Comparison of ENCODE assay signal across 8 cellular contexts in genomic region chr9:134641173-134641985, GRCh38. TPM values are rescaled to one million over a fixed set of nuclear protein-coding genes. Genes with fewer than 3 reads are reported as not detected.
DNase-seq lines count a peak whose midpoint lies in the region; ATAC-seq, FAIRE-seq and TF ChIP-seq lines count a peak whose summit lies in the region.

Gene COL5A1, plus strand, starts transcription at chr9:134641803. Its CDS starts 385 bp downstream, at chr9:134642188.

- no peak within 1 kb of the TSS for H2AFZ ChIP-seq in neural cell (ENCODE audit: low read depth, low read length)

- H3K27ac ChIP-seq in gastroesophageal sphincter: peak within 1 kb of the TSS; percentile 90 to 100 (median 98)
- H3K27ac ChIP-seq in neural cell (ENCODE audit: low read length): no peak within 1 kb of the TSS

- H3K4me1 ChIP-seq in gastroesophageal sphincter: peaks cover 4 to 51% (median 23%) of the 10 kb centered on the region in 3 donors

- FAIRE-seq in D721Med (lab: Jason Lieb, UNC): no peak

- peak; percentile 93 to 94 for TF ChIP-seq POLR2A in gastroesophageal sphincter (IDR thresholded peaks at IDR 0.05)

- H4K20me1 ChIP-seq in neural cell (ENCODE audit: insufficient read depth): no peaks in the 10 kb centered on the region

- H3K27me3 ChIP-seq in gastroesophageal sphincter: no peaks in the 10 kb centered on the region
- H3K27me3 ChIP-seq in neural cell (ENCODE audit: insufficient read depth, low read depth, low read length): peaks cover 30% of the 10 kb centered on the region

- no peaks in the 10 kb centered on the region for H3K79me2 ChIP-seq in neural cell (replicated peaks; ENCODE audit: insufficient read depth, low read length)

- H3F3A ChIP-seq in neural cell (ENCODE audit: insufficient read depth, low read length, poor library complexity, severe bottlenecking): no peaks in the 10 kb centered on the region

- H3K4me1 Mint-ChIP-seq in stimulated activated naive CD8-positive, alpha-beta T cell treated with anti-CD3 and anti-CD28 coated beads, Interleukin-15, Interleukin-2, amounts not matched to agents 100 ng/mL and 50 ng/mL, for 24 hours (ENCODE audit: low read depth): no peaks in the 10 kb centered on the region

- no peaks in the 10 kb centered on the region for H3K36me3 Mint-ChIP-seq in stimulated activated naive CD8-positive, alpha-beta T cell treated with anti-CD3 and anti-CD28 coated beads, Interleukin-15, Interleukin-2, amounts not matched to agents 100 ng/mL and 50 ng/mL, for 24 hours (ENCODE audit: low read depth)

- H3K4me3 Mint-ChIP-seq in stimulated activated naive CD8-positive, alpha-beta T cell treated with anti-CD3 and anti-CD28 coated beads, Interleukin-15, Interleukin-2, amounts not matched to agents 100 ng/mL and 50 ng/mL, for 24 hours: peak within 1 kb of the TSS; percentile 43

- H3K27ac Mint-ChIP-seq in stimulated activated naive CD8-positive, alpha-beta T cell treated with anti-CD3 and anti-CD28 coated beads, Interleukin-15, Interleukin-2, amounts not matched to agents 100 ng/mL and 50 ng/mL, for 24 hours: no peak within 1 kb of the TSS

- H3K36me3 ChIP-seq in gastroesophageal sphincter (no peaks in the 10 kb centered on the region), neural cell (ENCODE audit: insufficient read depth, low read length) (no peaks in the 10 kb centered on the region)

- no peaks in the 10 kb centered on the region for H3K9me2 ChIP-seq in neural cell (ENCODE audit: insufficient read depth, low read length)

- peak within 1 kb of the TSS; percentile 44 for H3K4me2 ChIP-seq in neural cell (ENCODE audit: low read length)

- DNase-seq in D721Med (ENCODE audit: insufficient read length, low spot score) (peak; percentile 94), NCI-H460 (ENCODE audit: extremely low read depth, low read depth) (peak; percentile 70)
- peak; percentile 83 for DNase-seq in activated effector memory CD4-positive, alpha-beta T cell treated with anti-CD3 and anti-CD28 coated beads, Interleukin-2, amount 50 U/mL, for 16 hours
- DNase-seq in activated CD4-positive, CD25-positive, alpha-beta regulatory T cell treated with anti-CD3 and anti-CD28 coated beads, Interleukin-2, amount 50 U/mL, for 72 hours: no peak

- TF ChIP-seq CTCF in D721Med (IDR thresholded peaks at IDR 0.05; ENCODE audit: insufficient read depth, missing control alignments): no peak
- TF ChIP-seq CTCF in gastroesophageal sphincter (IDR thresholded peaks at IDR 0.05): peak in 3 of 4 experiments; percentile 22 to 55 (median 55)
- TF ChIP-seq CTCF in neural cell (IDR thresholded peaks at IDR 0.05; ENCODE audit: poor library complexity, severe bottlenecking): no peak

- TF ChIP-seq EP300 in gastroesophageal sphincter (IDR thresholded peaks at IDR 0.05) (no peak), neural cell (conservative IDR thresholded peaks at IDR 0.05; ENCODE audit: poor library complexity, severe bottlenecking) (no peak)

- ATAC-seq in gastroesophageal sphincter (peak; percentile 87), HG03095 (IDR thresholded peaks at IDR 0.05; ENCODE audit: unreplicated experiment) (no peak)

- H3K4me3 ChIP-seq in gastroesophageal sphincter (peak within 1 kb of the TSS; percentile 64 to 94), neural cell (ENCODE audit: low read length) (peak within 1 kb of the TSS; percentile 74)

- no peak for TF ChIP-seq RAD21 in neural cell (conservative IDR thresholded peaks at IDR 0.05)

- WGBS in gastroesophageal sphincter (ENCODE audit: low coverage in 1 of 2), 2 donors: 0% methylated on average over 1 of the region's 72 CpGs; no CpG with 5 or more reads in 1 of the 2 donors

- H3K27me3 Mint-ChIP-seq in stimulated activated naive CD8-positive, alpha-beta T cell treated with anti-CD3 and anti-CD28 coated beads, Interleukin-15, Interleukin-2, amounts not matched to agents 100 ng/mL and 50 ng/mL, for 24 hours: peaks cover 17% of the 10 kb centered on the region

- no peaks in the 10 kb centered on the region for H3K9me3 Mint-ChIP-seq in stimulated activated naive CD8-positive, alpha-beta T cell treated with anti-CD3 and anti-CD28 coated beads, Interleukin-15, Interleukin-2, amounts not matched to agents 100 ng/mL and 50 ng/mL, for 24 hours

- peak within 1 kb of the TSS; percentile 16 for H3K9ac ChIP-seq in neural cell (ENCODE audit: low read length)

- H3K9me3 ChIP-seq in gastroesophageal sphincter (no peaks in the 10 kb centered on the region), neural cell (ENCODE audit: low read length) (no peaks in the 10 kb centered on the region)

TF ChIP-seq in neural cell, 6 proteins besides CTCF, POLR2A, EP300 and RAD21:
- TF ChIP-seq MXI1 (conservative IDR thresholded peaks at IDR 0.05; ENCODE audit: poor library complexity, severe bottlenecking) (peak; percentile 18), SMC3 (conservative IDR thresholded peaks at IDR 0.05; ENCODE audit: poor library complexity) (no peak)

RNA-seq across cellular contexts. Expression of gene COL5A1, which starts in this region (rescaled TPM):
- total RNA-seq in NCI-H460 (2014; rRNA removed; shearing (Covaris generic)): 1.6 and 2.1 TPM in 2 replicates
- polyA plus RNA-seq in NCI-H460 (2014; cell fraction: nucleus; rRNA removed): 3.4 and 7.8 TPM in 2 replicates
- 10 to 100 TPM; 48.5 to 86.4 (median 74.9) TPM for total RNA-seq in gastroesophageal sphincter
- 0.06 TPM in 1 of 2 replicates, not detected in the other for polyA plus RNA-seq in neural cell
- 0.24 and 0.35 TPM in 2 replicates for polyA minus RNA-seq in neural cell

Comparison
In these comparisons a context has a peak if more than half of its experiments do, and no peak if none do; other contexts are left out.
1. RNA of gene COL5A1 (total RNA-seq): 48.5 to 86.4 TPM in gastroesophageal sphincter; 1.6 to 2.1 TPM in NCI-H460; every median in the first group is over 10 times any median in the second.
2. CTCF ChIP-seq: peak in gastroesophageal sphincter (3 of 4); none in D721Med (single experiment) and neural cell (single experiment).